In the genomic region with DNA sequence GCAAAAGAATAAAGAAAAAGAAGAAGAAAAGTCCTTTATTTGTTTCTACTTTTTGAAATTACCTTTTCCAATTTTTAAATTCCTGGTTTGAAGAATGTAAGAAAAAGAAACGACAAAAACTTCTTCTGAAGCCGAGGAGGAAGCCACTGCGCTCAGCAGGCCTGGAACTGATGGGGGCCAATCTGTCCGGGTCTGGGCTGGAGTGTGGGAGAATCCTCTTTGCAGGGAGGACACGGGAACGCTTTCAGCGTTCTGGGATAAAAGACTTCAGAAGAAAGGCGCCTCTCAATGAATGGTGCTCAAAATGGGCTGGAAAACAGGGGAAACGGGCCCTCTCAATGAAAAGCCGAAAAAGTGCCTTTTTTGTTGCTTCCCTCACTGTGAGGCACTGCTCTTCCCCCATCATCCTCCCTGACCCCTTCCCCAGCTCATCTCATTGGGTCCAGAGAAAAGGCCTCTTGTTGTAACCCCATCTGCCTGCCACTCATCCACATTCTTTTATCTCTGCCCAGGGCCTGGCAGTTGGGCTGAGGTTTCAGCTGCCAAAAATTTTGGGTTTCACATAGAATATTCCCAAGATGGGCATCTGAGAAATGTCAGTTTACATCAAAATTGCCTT, we compare ENCODE assay signal across 1 cellular context.
TF ChIP-seq lines count a peak whose summit lies in the region.

No MANE protein-coding gene starts in this region.

TF ChIP-seq in GM23338, 12 proteins besides CTCF, POLR2A, EP300 and RAD21 (continued from another document):
- TF ChIP-seq ZNF462 (CRISPR knock-in tag; IDR thresholded peaks at IDR 0.05): no peak
- no peak for TF ChIP-seq STAT1 (IDR thresholded peaks at IDR 0.05; ENCODE audit: unreplicated experiment)
- TF ChIP-seq REST (IDR thresholded peaks at IDR 0.05; ENCODE audit: unreplicated experiment): no peak
- TF ChIP-seq ZNF114 (CRISPR knock-in tag; IDR thresholded peaks at IDR 0.05): no peak
- TF ChIP-seq JUNB (IDR thresholded peaks at IDR 0.05; ENCODE audit: unreplicated experiment): no peak
- TF ChIP-seq EZH2phosphoT487 (IDR thresholded peaks at IDR 0.05; ENCODE audit: unreplicated experiment): no peak
